ENCODE assay signal across 8 cellular contexts in genomic region chr13:50236898-50237318, GRCh38.
DNase-seq lines count a peak whose midpoint lies in the region; ATAC-seq and TF ChIP-seq lines count a peak whose summit lies in the region.

No MANE protein-coding gene starts in this region.

- no peak overlapping the region for H3K27ac ChIP-seq in neuronal stem cell (replicated peaks; ENCODE audit: low read length)
- no peak overlapping the region for H3K27ac ChIP-seq in trophoblast cell (ENCODE audit: low read depth, low read length)

- H3K79me1 ChIP-seq in neuronal stem cell (ENCODE audit: low read depth, low read length), result no peaks in the 10 kb centered on the region
- no peaks in the 10 kb centered on the region for H3K79me1 ChIP-seq in trophoblast cell (ENCODE audit: low read length)

- H4K12ac ChIP-seq in trophoblast cell (ENCODE audit: low read depth, low read length), result no peak overlapping the region

- no peaks in the 10 kb centered on the region for H3K36me3 ChIP-seq in neuronal stem cell (replicated peaks in 1 of 2; ENCODE audit: control insufficient read depth in 2 of 2, insufficient read depth in 2 of 2, low read length in 2 of 2)
- H3K36me3 ChIP-seq in trophoblast cell (ENCODE audit: control insufficient read depth in 1 of 2, insufficient read depth in 2 of 2, low read length in 2 of 2), result no peaks in the 10 kb centered on the region

- H3K23ac ChIP-seq in neuronal stem cell (ENCODE audit: low read depth, low read length, poor library complexity) (no peak overlapping the region), trophoblast cell (ENCODE audit: low read length) (no peak overlapping the region)

- H2BK12ac ChIP-seq in neuronal stem cell (ENCODE audit: low read length) (no peak overlapping the region), trophoblast cell (ENCODE audit: low read length) (no peak overlapping the region)

- H3K4me3 ChIP-seq in neuronal stem cell (ENCODE audit: low read length in 2 of 2) (no peak overlapping the region), trophoblast cell (ENCODE audit: low read depth, low read length) (no peak overlapping the region)

- H3K27ac Mint-ChIP-seq in endothelial cell (ENCODE audit: unreplicated experiment), result no peak overlapping the region

- H3K9me3 ChIP-seq in neuronal stem cell (replicated peaks in 1 of 2; ENCODE audit: control insufficient read depth in 2 of 2, insufficient read depth in 1 of 2, low read depth in 1 of 2, low read length in 2 of 2), result peaks cover 0 to 5% of the 10 kb centered on the region in 2 donors
- peaks cover 2% of the 10 kb centered on the region for H3K9me3 ChIP-seq in trophoblast cell (ENCODE audit: insufficient read depth, low read depth, low read length)

- peaks cover 2% of the 10 kb centered on the region for H3K27me3 Mint-ChIP-seq in endothelial cell (ENCODE audit: unreplicated experiment)

- H2AFZ ChIP-seq in neuronal stem cell (ENCODE audit: low read length), result peak overlapping the region; percentile 29
- no peak overlapping the region for H2AFZ ChIP-seq in trophoblast cell (ENCODE audit: insufficient read depth, low read length, poor library complexity)

- no peak overlapping the region for H3K4me2 ChIP-seq in neuronal stem cell (ENCODE audit: insufficient read depth, low read length, poor library complexity, severe bottlenecking)
- no peak overlapping the region for H3K4me2 ChIP-seq in trophoblast cell (ENCODE audit: low read length)

- no peak overlapping the region for H4K8ac ChIP-seq in neuronal stem cell (ENCODE audit: low read depth, low read length)
- no peak overlapping the region for H4K8ac ChIP-seq in trophoblast cell (ENCODE audit: low read depth, low read length)

- H2BK120ac ChIP-seq in neuronal stem cell (ENCODE audit: low read depth, low read length) (no peak overlapping the region), trophoblast cell (ENCODE audit: insufficient read depth, low read length, poor library complexity) (no peak overlapping the region)

- no peak overlapping the region for H3K18ac ChIP-seq in neuronal stem cell (ENCODE audit: low read length)
- no peak overlapping the region for H3K18ac ChIP-seq in trophoblast cell (ENCODE audit: low read length)

- H3K14ac ChIP-seq in neuronal stem cell (ENCODE audit: low read length) (no peak overlapping the region), trophoblast cell (ENCODE audit: low read length) (no peak overlapping the region)

- no peak overlapping the region for H2BK5ac ChIP-seq in neuronal stem cell (ENCODE audit: low read length)
- no peak overlapping the region for H2BK5ac ChIP-seq in trophoblast cell (ENCODE audit: low read depth, low read length, poor library complexity)

- H3K9ac ChIP-seq in neuronal stem cell (ENCODE audit: low read depth, low read length, poor library complexity) (no peak overlapping the region), trophoblast cell (ENCODE audit: low read length) (no peak overlapping the region)

- H3K4ac ChIP-seq in neuronal stem cell (ENCODE audit: low read length) (no peak overlapping the region), trophoblast cell (ENCODE audit: low read depth, low read length) (no peak overlapping the region)

- no CpG with 5 or more reads among the region's 9 CpGs for WGBS in neuronal stem cell (ENCODE audit: extremely low coverage in 2 of 2, insufficient read length in 2 of 2, insufficient replicate concordance in 1 of 2), 2 donors
- 100% methylated on average over 3 of the region's 9 CpGs for WGBS in trophoblast cell (ENCODE audit: extremely low coverage, insufficient coverage, insufficient read length)

- no peak overlapping the region for H2BK15ac ChIP-seq in neuronal stem cell (ENCODE audit: low read length)

- H3K36me3 Mint-ChIP-seq in endothelial cell (ENCODE audit: low read depth, unreplicated experiment), result peaks cover 5% of the 10 kb centered on the region

- H3K9me3 Mint-ChIP-seq in endothelial cell (ENCODE audit: unreplicated experiment), result no peaks in the 10 kb centered on the region

- H3K79me2 ChIP-seq in trophoblast cell (ENCODE audit: control insufficient read depth, insufficient read depth, low read length, poor library complexity), result no peaks in the 10 kb centered on the region

- H3K4me1 ChIP-seq in neuronal stem cell (ENCODE audit: control insufficient read depth in 2 of 2, insufficient read depth in 1 of 2, low read depth in 1 of 2, low read length in 2 of 2), result peaks cover 1 to 3% of the 10 kb centered on the region in 2 donors
- H3K4me1 ChIP-seq in trophoblast cell (ENCODE audit: control insufficient read depth in 1 of 2, insufficient read depth in 2 of 2, low read length in 2 of 2), result peaks cover 0 to 3% of the 10 kb centered on the region in 2 experiments

- no peaks in the 10 kb centered on the region for H3K4me1 Mint-ChIP-seq in endothelial cell (ENCODE audit: unreplicated experiment)

- H4K91ac ChIP-seq in neuronal stem cell (ENCODE audit: low read depth, low read length, poor library complexity), result no peak overlapping the region
- H4K91ac ChIP-seq in trophoblast cell (ENCODE audit: low read depth, low read length), result no peak overlapping the region

- no peak for TF ChIP-seq CTCF in endothelial cell (IDR thresholded peaks at IDR 0.05; ENCODE audit: unreplicated experiment)

- peak; percentile 17 to 21 for DNase-seq in activated CD4-positive, alpha-beta T cell treated with anti-CD3 and anti-CD28 coated beads, Interleukin-2, amount 50 U/mL, for 4 hours
- no peak for DNase-seq in neuronal stem cell (ENCODE audit: low spot score)
- no peak for DNase-seq in MV-4-11 (lab: John Stamatoyannopoulos, UW)
- DNase-seq in trophoblast cell, result no peak
- DNase-seq in endothelial cell (ENCODE audit: low spot score), result no peak
- no peak for DNase-seq in LoVo (ENCODE audit: low spot score)

- ATAC-seq in GM19025 (IDR thresholded peaks at IDR 0.05; ENCODE audit: low read depth, unreplicated experiment) (peak; percentile 87), HG02938 (IDR thresholded peaks at IDR 0.05; ENCODE audit: unreplicated experiment) (peak; percentile 98)

- no peaks in the 10 kb centered on the region for H3K27me3 ChIP-seq in neuronal stem cell (ENCODE audit: control insufficient read depth in 3 of 3, insufficient read depth in 3 of 3, low read depth in 1 of 3, low read length in 3 of 3)
- H3K27me3 ChIP-seq in trophoblast cell (ENCODE audit: insufficient read depth, low read length), result no peaks in the 10 kb centered on the region

- no peak overlapping the region for H3K4me3 Mint-ChIP-seq in endothelial cell (ENCODE audit: unreplicated experiment)

- H2AK5ac ChIP-seq in neuronal stem cell (ENCODE audit: low read depth, low read length) (no peak overlapping the region), trophoblast cell (ENCODE audit: low read length) (no peak overlapping the region)

Comparison
In these comparisons a context has a peak if more than half of its experiments do, and no peak if none do; other contexts are left out.
1. DNase-seq: peak in activated CD4-positive, alpha-beta T cell treated with anti-CD3 and anti-CD28 coated beads, Interleukin-2, amount 50 U/mL, for 4 hours (2 of 2); none in neuronal stem cell (single experiment), MV-4-11 (single experiment), trophoblast cell (0 of 2), endothelial cell (single experiment) and LoVo (single experiment).